30 cellular contexts compared by ENCODE assay signal in genomic region chr1:150179867-150180266, GRCh38.
"Had no signal": no experiment of that assay in that cellular context is flagged by ENCODE, and none has a peak within 500 bp of the region (broad histone marks: within the 10 kb centered on the region; RNA-seq: fewer than 3 reads in every experiment).

No MANE protein-coding gene starts in this region.

- H3K9me3 Mint-ChIP-seq: activated CD4-positive, alpha-beta T cell treated with anti-CD3 and anti-CD28 coated beads, Interleukin-2, amount 10 ng/mL, durations not matched to agents 7 days and 5 days; activated CD8-positive, alpha-beta T cell treated with anti-CD3 and anti-CD28 coated beads for 36 hours; activated T-cell treated with anti-CD3 and anti-CD28 coated beads, Interleukin-2, amount 50 U/mL, for 4 hours; activated T-helper 17 cell treated with anti-CD3 and anti-CD28 coated beads, Interleukin-2, amount 50 U/mL, for 72 hours; endodermal cell; WTC11 had no signal

- H3K27ac Mint-ChIP-seq: activated CD4-positive, alpha-beta T cell treated with anti-CD3 and anti-CD28 coated beads, Interleukin-2, amount 10 ng/mL, durations not matched to agents 7 days and 5 days; activated CD8-positive, alpha-beta T cell treated with anti-CD3 and anti-CD28 coated beads for 36 hours; activated naive CD8-positive, alpha-beta T cell; activated T-helper 17 cell treated with anti-CD3 and anti-CD28 coated beads, Interleukin-2, amount 50 U/mL, for 72 hours; endodermal cell had no signal

- H3K36me3 Mint-ChIP-seq: activated naive CD8-positive, alpha-beta T cell; WTC11 had no signal

- H3K27me3 ChIP-seq: brain microvascular endothelial cell had no signal

- FAIRE-seq: astrocyte, bronchial epithelial cell, colon, frontal cortex, TTC549 had no signal

- H3K36me3 ChIP-seq: brain microvascular endothelial cell had no signal

- DNase-seq: activated CD4-positive, alpha-beta T cell treated with anti-CD3 and anti-CD28 coated beads for 1 hour; activated CD4-positive, alpha-beta T cell treated with anti-CD3 and anti-CD28 coated beads for 4 hours; activated CD4-positive, alpha-beta T cell treated with anti-CD3 and anti-CD28 coated beads, Interleukin-2, amount 10 ng/mL, durations not matched to agents 7 days and 5 days; activated CD4-positive, alpha-beta T cell treated with anti-CD3 and anti-CD28 coated beads, Interleukin-2, amount 50 U/mL, for 48 hours; activated CD8-positive, alpha-beta memory T cell treated with anti-CD3 and anti-CD28 coated beads for 24 hours; activated CD8-positive, alpha-beta T cell treated with anti-CD3 and anti-CD28 coated beads for 36 hours; activated effector memory CD4-positive, alpha-beta T cell treated with Interleukin-2 at 50 U/mL for 16 hours; activated gamma-delta T cell treated with Interleukin-2 at 50 U/mL for 16 hours; activated naive CD4-positive, alpha-beta T cell treated with anti-CD3 and anti-CD28 coated beads, Interleukin-2, amount 50 U/mL, for 16 hours; activated naive CD4-positive, alpha-beta T cell treated with Interleukin-2 at 50 U/mL for 16 hours; activated T-cell treated with anti-CD3 and anti-CD28 coated beads, Interleukin-2, amount 50 U/mL, for 4 hours; amniotic stem cell; anterior cingulate cortex; brain microvascular endothelial cell; dorsolateral prefrontal cortex; effector memory CD4-positive, alpha-beta T cell; endodermal cell; foreskin fibroblast; head of caudate nucleus; T-helper 2 cell had no signal

- H3K4me3 ChIP-seq: dorsolateral prefrontal cortex had no signal

- H3K27me3 Mint-ChIP-seq: activated CD4-positive, alpha-beta T cell treated with anti-CD3 and anti-CD28 coated beads, Interleukin-2, amount 10 ng/mL, durations not matched to agents 7 days and 5 days; activated CD8-positive, alpha-beta T cell treated with anti-CD3 and anti-CD28 coated beads for 36 hours; activated naive CD8-positive, alpha-beta T cell; activated T-helper 17 cell treated with anti-CD3 and anti-CD28 coated beads, Interleukin-2, amount 50 U/mL, for 72 hours had no signal

- H3K27ac ChIP-seq: brain microvascular endothelial cell, VCaP had no signal

- ATAC-seq: activated CD8-positive, alpha-beta T cell treated with anti-CD3 and anti-CD28 coated beads for 36 hours; activated T-cell treated with anti-CD3 and anti-CD28 coated beads, Interleukin-2, amount 50 U/mL, for 4 hours; activated T-helper 17 cell treated with anti-CD3 and anti-CD28 coated beads, Interleukin-2, amount 50 U/mL, for 72 hours; esophagus mucosa; WTC11 had no signal

- H3K4me3 Mint-ChIP-seq: activated CD4-positive, alpha-beta T cell treated with anti-CD3 and anti-CD28 coated beads, Interleukin-2, amount 10 ng/mL, durations not matched to agents 7 days and 5 days; activated CD8-positive, alpha-beta T cell treated with anti-CD3 and anti-CD28 coated beads for 36 hours; activated naive CD8-positive, alpha-beta T cell; activated T-cell treated with anti-CD3 and anti-CD28 coated beads, Interleukin-2, amount 50 U/mL, for 4 hours; activated T-helper 17 cell treated with anti-CD3 and anti-CD28 coated beads, Interleukin-2, amount 50 U/mL, for 72 hours; endodermal cell; WTC11 had no signal

- H3K4me1 Mint-ChIP-seq: activated T-helper 17 cell treated with anti-CD3 and anti-CD28 coated beads, Interleukin-2, amount 50 U/mL, for 72 hours; endodermal cell; WTC11 had no signal
